In the genomic region with DNA sequence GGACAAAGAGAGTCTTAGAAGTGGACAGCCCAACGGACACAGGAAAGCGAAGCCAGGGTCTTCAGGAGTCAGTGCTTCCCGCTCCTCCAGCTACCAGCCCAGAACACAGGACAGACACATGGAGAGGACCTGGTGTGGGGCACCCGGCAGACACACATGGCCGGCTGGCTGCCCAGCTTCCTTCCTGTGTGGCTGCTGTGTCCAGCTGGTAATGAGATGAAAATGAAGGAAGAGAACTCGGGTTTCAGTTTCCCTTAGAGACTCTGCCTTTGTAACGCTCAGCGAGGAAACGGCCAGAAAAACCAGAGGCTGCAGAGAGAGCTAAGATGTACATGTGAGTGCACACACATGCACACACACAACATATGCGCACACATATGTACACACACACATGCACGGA, we compare ENCODE assay signal across 8 cellular contexts.
DNase-seq lines count a peak whose midpoint lies in the region; ATAC-seq, FAIRE-seq and TF ChIP-seq lines count a peak whose summit lies in the region.

No MANE protein-coding gene starts in this region.

- H4K20me1 ChIP-seq in MM.1S (ENCODE audit: insufficient read depth, low read length) = no peaks in the 10 kb centered on the region

- TF ChIP-seq POLR2A in GM12891 (IDR thresholded peaks at IDR 0.05; ENCODE audit: low read depth, low read length) = no peak
- TF ChIP-seq POLR2A in right lobe of liver (IDR thresholded peaks at IDR 0.05) = no peak

- H3K4me1 Mint-ChIP-seq in progenitor cell of endocrine pancreas (ENCODE audit: low read depth) = no peaks in the 10 kb centered on the region

- H3K27ac ChIP-seq in MM.1S (ENCODE audit: low read length) (peak overlapping the region; percentile 89), right lobe of liver (no peak overlapping the region)

- H3K27me3 Mint-ChIP-seq in progenitor cell of endocrine pancreas = no peaks in the 10 kb centered on the region

- peaks cover 39% of the 10 kb centered on the region for H3K4me1 ChIP-seq in MM.1S (ENCODE audit: low read length)
- no peaks in the 10 kb centered on the region for H3K4me1 ChIP-seq in right lobe of liver

- H3K27me3 ChIP-seq in MM.1S (replicated peaks; ENCODE audit: insufficient read depth, low read length) = no peaks in the 10 kb centered on the region
- no peaks in the 10 kb centered on the region for H3K27me3 ChIP-seq in right lobe of liver

- peaks cover 4% of the 10 kb centered on the region for H3K9me3 Mint-ChIP-seq in progenitor cell of endocrine pancreas (ENCODE audit: low read depth)

- no peaks in the 10 kb centered on the region for H3K9me2 ChIP-seq in MM.1S (replicated peaks; ENCODE audit: insufficient read depth, low read length)

- H3K9me3 ChIP-seq in MM.1S (replicated peaks; ENCODE audit: insufficient read depth, low read length) (no peaks in the 10 kb centered on the region), right lobe of liver (no peaks in the 10 kb centered on the region)

- FAIRE-seq in GM12891 (lab: Jason Lieb, UNC) (peak; percentile 94), RCC 7860 (lab: Jason Lieb, UNC) (no peak)

- peaks cover 24% of the 10 kb centered on the region for H3F3A ChIP-seq in MM.1S (ENCODE audit: insufficient read depth, low read length)

- H2AFZ ChIP-seq in MM.1S (ENCODE audit: low read length) = no peak overlapping the region

- intact Hi-C loops in right lobe of liver (cut with DNase I) = no loop called here

- TF ChIP-seq CTCF in MM.1S (IDR thresholded peaks at IDR 0.05; ENCODE audit: low read length) (no peak), right lobe of liver (IDR thresholded peaks at IDR 0.05) (no peak), progenitor cell of endocrine pancreas (IDR thresholded peaks at IDR 0.05; ENCODE audit: unreplicated experiment) (no peak)

- H3K79me2 ChIP-seq in MM.1S (ENCODE audit: low read length) = peaks cover 97% of the 10 kb centered on the region

- no peak overlapping the region for H3K27ac Mint-ChIP-seq in progenitor cell of endocrine pancreas

- DNase-seq in GM12891 (ENCODE audit: insufficient read length, low spot score) (peak; percentile 65), MM.1S (peak; percentile 84), right lobe of liver (peak in 2 of 3 donors; percentile 46 to 70), RCC 7860 (ENCODE audit: low spot score) (no peak), progenitor cell of endocrine pancreas (ENCODE audit: low spot score, unreplicated experiment) (no peak), NCI-H774 (lab: John Stamatoyannopoulos, UW) (no peak)
- DNase-seq in activated CD4-positive, CD25-positive, alpha-beta regulatory T cell (lab: John Stamatoyannopoulos, UW) = no peak

- WGBS in right lobe of liver (ENCODE audit: insufficient coverage, low coverage, low lambda C conversion rate, missing lambda C conversion rate) = 67% methylated on average over 10 of the region's 11 CpGs

- peaks cover 11% of the 10 kb centered on the region for H3K36me3 Mint-ChIP-seq in progenitor cell of endocrine pancreas (ENCODE audit: insufficient read depth)

- peak overlapping the region; percentile 43; the same call in 1 of the 2 replicates for H3K9ac ChIP-seq in MM.1S (ENCODE audit: low read length)

- H3K36me3 ChIP-seq in MM.1S (replicated peaks; ENCODE audit: insufficient read depth, low read length) (no peaks in the 10 kb centered on the region; the same call in 1 of the 2 replicates), right lobe of liver (no peaks in the 10 kb centered on the region)

- ATAC-seq in GM21515 (IDR thresholded peaks at IDR 0.05; ENCODE audit: unreplicated experiment) (peak; percentile 52), right lobe of liver (peak; percentile 50 to 79 (median 63))

- no peak overlapping the region for H3K4me3 Mint-ChIP-seq in progenitor cell of endocrine pancreas (ENCODE audit: low read depth)

- H3K4me2 ChIP-seq in MM.1S (ENCODE audit: low read depth, low read length) = peak overlapping the region; percentile 93

- peak overlapping the region; percentile 38 for H3K4me3 ChIP-seq in MM.1S (ENCODE audit: low read length)
- no peak overlapping the region for H3K4me3 ChIP-seq in right lobe of liver

TF ChIP-seq in GM12891, 5 proteins besides CTCF, POLR2A, EP300 and RAD21:
- TF ChIP-seq SPI1 (IDR thresholded peaks at IDR 0.05; ENCODE audit: low read depth, low read length) (no peak), PAX5 (IDR thresholded peaks at IDR 0.05; ENCODE audit: insufficient read depth, low read length, severe bottlenecking) (no peak), POU2F2 (IDR thresholded peaks at IDR 0.05; ENCODE audit: low read depth, low read length) (no peak), POLR2AphosphoS5 (IDR thresholded peaks at IDR 0.05; ENCODE audit: low read depth, low read length) (peak; percentile 59; the same call in 1 of the 2 replicates), TAF1 (IDR thresholded peaks at IDR 0.05; ENCODE audit: low read depth, low read length) (no peak)
TF ChIP-seq in GM12891: peak in this region for 1.

Comparison
In these comparisons a context has a peak if more than half of its experiments do, and no peak if none do; other contexts are left out.
1. DNase-seq: peak in GM12891 (single experiment), MM.1S (single experiment) and right lobe of liver (2 of 3); none in activated CD4-positive, CD25-positive, alpha-beta regulatory T cell (0 of 4), RCC 7860 (single experiment), progenitor cell of endocrine pancreas (single experiment) and NCI-H774 (single experiment).